In the genomic region with DNA sequence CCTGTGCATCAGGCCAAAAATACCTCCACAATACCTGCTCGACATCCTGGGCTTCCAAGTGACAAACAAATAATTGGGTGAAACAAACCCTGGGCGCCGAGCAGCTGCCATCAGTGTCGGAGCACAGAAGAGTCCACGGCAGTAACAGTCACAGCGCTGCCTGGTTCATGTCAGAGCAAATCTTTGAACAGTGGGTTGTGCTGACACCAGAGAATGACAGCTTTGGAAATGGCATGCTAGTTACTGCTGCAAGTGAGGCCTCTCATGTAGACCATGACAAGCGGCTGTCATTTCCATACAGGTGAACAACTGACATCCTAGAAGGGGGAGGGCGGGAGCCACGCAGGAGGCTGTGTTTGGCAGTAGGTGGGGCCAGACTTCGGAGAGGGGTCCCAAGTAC, we compare ENCODE assay signal across 2 cellular contexts.
TF ChIP-seq lines count a peak whose summit lies in the region.

No MANE protein-coding gene starts in this region.

TF ChIP-seq in IMR-90, 13 proteins besides CTCF, POLR2A, EP300 and RAD21:
- TF ChIP-seq, protein P1, sequence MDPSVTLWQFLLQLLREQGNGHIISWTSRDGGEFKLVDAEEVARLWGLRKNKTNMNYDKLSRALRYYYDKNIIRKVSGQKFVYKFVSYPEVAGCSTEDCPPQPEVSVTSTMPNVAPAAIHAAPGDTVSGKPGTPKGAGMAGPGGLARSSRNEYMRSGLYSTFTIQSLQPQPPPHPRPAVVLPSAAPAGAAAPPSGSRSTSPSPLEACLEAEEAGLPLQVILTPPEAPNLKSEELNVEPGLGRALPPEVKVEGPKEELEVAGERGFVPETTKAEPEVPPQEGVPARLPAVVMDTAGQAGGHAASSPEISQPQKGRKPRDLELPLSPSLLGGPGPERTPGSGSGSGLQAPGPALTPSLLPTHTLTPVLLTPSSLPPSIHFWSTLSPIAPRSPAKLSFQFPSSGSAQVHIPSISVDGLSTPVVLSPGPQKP (IDR thresholded peaks at IDR 0.05; ENCODE audit: borderline replicate concordance, low read depth, low read length) = no peak
- no peak for TF ChIP-seq RFX5 (IDR thresholded peaks at IDR 0.05; ENCODE audit: low read depth, low read length)
- TF ChIP-seq CEBPB (IDR thresholded peaks at IDR 0.05; ENCODE audit: low read depth, low read length) = no peak
- TF ChIP-seq BHLHE40 (IDR thresholded peaks at IDR 0.05; ENCODE audit: low read depth, low read length) = no peak
- no peak for TF ChIP-seq MAFK (IDR thresholded peaks at IDR 0.05; ENCODE audit: low read depth, low read length)
- TF ChIP-seq FOS (IDR thresholded peaks at IDR 0.05; ENCODE audit: low read depth, low read length) = no peak
- no peak for TF ChIP-seq SMC3 (IDR thresholded peaks at IDR 0.05; ENCODE audit: low read depth, low read length)
- no peak for TF ChIP-seq MAZ (IDR thresholded peaks at IDR 0.05; ENCODE audit: borderline replicate concordance, low read depth, low read length)
- no peak for TF ChIP-seq MXI1 (IDR thresholded peaks at IDR 0.05; ENCODE audit: borderline replicate concordance, low read depth, low read length)
- TF ChIP-seq, protein P2, sequence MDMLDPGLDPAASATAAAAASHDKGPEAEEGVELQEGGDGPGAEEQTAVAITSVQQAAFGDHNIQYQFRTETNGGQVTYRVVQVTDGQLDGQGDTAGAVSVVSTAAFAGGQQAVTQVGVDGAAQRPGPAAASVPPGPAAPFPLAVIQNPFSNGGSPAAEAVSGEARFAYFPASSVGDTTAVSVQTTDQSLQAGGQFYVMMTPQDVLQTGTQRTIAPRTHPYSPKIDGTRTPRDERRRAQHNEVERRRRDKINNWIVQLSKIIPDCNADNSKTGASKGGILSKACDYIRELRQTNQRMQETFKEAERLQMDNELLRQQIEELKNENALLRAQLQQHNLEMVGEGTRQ (IDR thresholded peaks at IDR 0.05; ENCODE audit: low read depth, low read length) = no peak
- TF ChIP-seq NFE2L2 (IDR thresholded peaks at IDR 0.05; ENCODE audit: low read depth, low read length) = no peak
- no peak for TF ChIP-seq RCOR1 (IDR thresholded peaks at IDR 0.05; ENCODE audit: insufficient replicate concordance, low read length)
- no peak for TF ChIP-seq CHD1 (IDR thresholded peaks at IDR 0.05; ENCODE audit: low read depth, low read length)

TF ChIP-seq in neural cell, 6 proteins besides CTCF, POLR2A, EP300 and RAD21:
- TF ChIP-seq SMC3 (conservative IDR thresholded peaks at IDR 0.05; ENCODE audit: poor library complexity) (peak; percentile 14), EZH2 (IDR thresholded peaks at IDR 0.05; ENCODE audit: borderline replicate concordance, insufficient read depth, low read length, poor library complexity, severe bottlenecking) (no peak), POLR2AphosphoS5 (IDR thresholded peaks at IDR 0.05) (peak; percentile 87), MXI1 (conservative IDR thresholded peaks at IDR 0.05; ENCODE audit: poor library complexity, severe bottlenecking) (peak; percentile 35), TAF1 (IDR thresholded peaks at IDR 0.05; ENCODE audit: low read depth) (no peak)
- TF ChIP-seq, protein P3, sequence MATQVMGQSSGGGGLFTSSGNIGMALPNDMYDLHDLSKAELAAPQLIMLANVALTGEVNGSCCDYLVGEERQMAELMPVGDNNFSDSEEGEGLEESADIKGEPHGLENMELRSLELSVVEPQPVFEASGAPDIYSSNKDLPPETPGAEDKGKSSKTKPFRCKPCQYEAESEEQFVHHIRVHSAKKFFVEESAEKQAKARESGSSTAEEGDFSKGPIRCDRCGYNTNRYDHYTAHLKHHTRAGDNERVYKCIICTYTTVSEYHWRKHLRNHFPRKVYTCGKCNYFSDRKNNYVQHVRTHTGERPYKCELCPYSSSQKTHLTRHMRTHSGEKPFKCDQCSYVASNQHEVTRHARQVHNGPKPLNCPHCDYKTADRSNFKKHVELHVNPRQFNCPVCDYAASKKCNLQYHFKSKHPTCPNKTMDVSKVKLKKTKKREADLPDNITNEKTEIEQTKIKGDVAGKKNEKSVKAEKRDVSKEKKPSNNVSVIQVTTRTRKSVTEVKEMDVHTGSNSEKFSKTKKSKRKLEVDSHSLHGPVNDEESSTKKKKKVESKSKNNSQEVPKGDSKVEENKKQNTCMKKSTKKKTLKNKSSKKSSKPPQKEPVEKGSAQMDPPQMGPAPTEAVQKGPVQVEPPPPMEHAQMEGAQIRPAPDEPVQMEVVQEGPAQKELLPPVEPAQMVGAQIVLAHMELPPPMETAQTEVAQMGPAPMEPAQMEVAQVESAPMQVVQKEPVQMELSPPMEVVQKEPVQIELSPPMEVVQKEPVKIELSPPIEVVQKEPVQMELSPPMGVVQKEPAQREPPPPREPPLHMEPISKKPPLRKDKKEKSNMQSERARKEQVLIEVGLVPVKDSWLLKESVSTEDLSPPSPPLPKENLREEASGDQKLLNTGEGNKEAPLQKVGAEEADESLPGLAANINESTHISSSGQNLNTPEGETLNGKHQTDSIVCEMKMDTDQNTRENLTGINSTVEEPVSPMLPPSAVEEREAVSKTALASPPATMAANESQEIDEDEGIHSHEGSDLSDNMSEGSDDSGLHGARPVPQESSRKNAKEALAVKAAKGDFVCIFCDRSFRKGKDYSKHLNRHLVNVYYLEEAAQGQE (IDR thresholded peaks at IDR 0.05; ENCODE audit: borderline replicate concordance) = peak; percentile 25
TF ChIP-seq in neural cell: peak in this region for 4.
